35 cellular contexts compared by ENCODE assay signal in the genomic region with DNA sequence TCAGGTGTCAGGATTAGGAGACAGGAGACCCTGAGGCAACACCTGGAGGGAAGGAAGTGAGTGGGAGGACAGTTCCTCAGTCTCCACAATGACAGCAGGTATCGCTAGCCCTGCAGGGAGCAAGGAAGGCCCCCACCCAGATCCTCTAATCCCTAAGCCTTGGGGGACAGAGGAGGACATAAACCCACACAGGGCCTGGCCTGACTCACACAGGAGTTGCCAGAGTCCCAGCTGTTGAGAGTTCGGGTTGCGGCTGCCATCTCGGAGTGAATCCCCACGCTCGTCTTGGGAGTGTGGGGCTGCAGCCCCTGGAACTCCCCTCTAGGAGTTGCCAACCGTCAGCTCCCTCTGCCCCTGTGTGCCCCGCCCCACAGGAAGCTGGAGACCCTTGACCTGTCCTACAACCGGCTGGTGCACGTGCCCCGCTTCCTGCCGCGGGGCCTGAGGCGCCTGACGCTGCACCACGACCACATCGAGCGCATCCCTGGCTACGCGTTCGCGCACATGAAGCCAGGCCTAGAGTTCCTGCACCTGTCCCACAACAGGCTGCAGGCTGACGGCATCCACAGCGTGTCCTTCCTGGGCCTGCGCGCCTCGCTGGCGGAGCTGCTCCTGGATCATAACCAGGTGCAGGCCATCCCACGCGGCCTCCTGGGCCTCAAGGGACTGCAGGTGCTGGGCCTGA. TPM values are rescaled to one million over a fixed set of nuclear protein-coding genes. Genes with fewer than 3 reads are reported as not detected.
"Had no signal": no experiment of that assay in that cellular context is flagged by ENCODE, and none has a peak within 500 bp of the region (broad histone marks: within the 10 kb centered on the region; RNA-seq: fewer than 3 reads in every experiment).

No MANE protein-coding gene starts in this region.

- H3K4me1 ChIP-seq: colonic mucosa had no signal

- H3K27ac Mint-ChIP-seq: activated CD4-positive, alpha-beta T cell treated with anti-CD3 and anti-CD28 coated beads, Interleukin-2, amount 10 ng/mL, durations not matched to agents 7 days and 5 days; activated CD8-positive, alpha-beta T cell treated with anti-CD3 and anti-CD28 coated beads for 36 hours; activated naive CD4-positive, alpha-beta T cell treated with anti-CD3 and anti-CD28 coated beads, Interleukin-2, amount 50 U/mL, for 24 hours; activated naive CD8-positive, alpha-beta T cell treated with anti-CD3 and anti-CD28 coated beads, Interleukin-2, amount 50 U/mL, for 24 hours; activated T-helper 2 cell treated with anti-CD3 and anti-CD28 coated beads, Interferon-gamma antibody, Interleukin-2, Interleukin-4, amounts not matched to agents 10 μg/mL and 5 μg/mL and 100 μg/mL, durations not matched to agents 14 hours and 24 hours and 36 hours; natural killer cell; stimulated activated memory B cell treated with anti-CD40 and anti-IgM and Interleukin-4, amounts not matched to agents 10 μg/mL and 1 μg/mL and 100 μg/mL, for 72 hours; T-helper 1 cell treated with Interleukin-12 subunit alpha and Interleukin-12 subunit beta and Interleukin-4 antibody, amounts not matched to agents 30 μg/mL and 1 μg/mL, for 36 hours; WTC11 had no signal

- H3K4me3 Mint-ChIP-seq: activated CD4-positive, alpha-beta T cell treated with anti-CD3 and anti-CD28 coated beads, Interleukin-2, amount 10 ng/mL, durations not matched to agents 7 days and 5 days; activated CD8-positive, alpha-beta T cell treated with anti-CD3 and anti-CD28 coated beads for 36 hours; activated naive CD4-positive, alpha-beta T cell treated with anti-CD3 and anti-CD28 coated beads, Interleukin-2, amount 50 U/mL, for 24 hours; activated naive CD8-positive, alpha-beta T cell treated with anti-CD3 and anti-CD28 coated beads, Interleukin-2, amount 50 U/mL, for 24 hours; central memory CD8-positive, alpha-beta T cell; natural killer cell; stimulated activated memory B cell treated with anti-CD40 and anti-IgM and Interleukin-4, amounts not matched to agents 10 μg/mL and 1 μg/mL and 100 μg/mL, for 72 hours; T-helper 1 cell treated with Interleukin-12 subunit alpha and Interleukin-12 subunit beta and Interleukin-4 antibody, amounts not matched to agents 30 μg/mL and 1 μg/mL, for 36 hours; WTC11 had no signal

- ATAC-seq: activated CD8-positive, alpha-beta T cell treated with anti-CD3 and anti-CD28 coated beads for 36 hours; activated naive CD8-positive, alpha-beta T cell treated with anti-CD3 and anti-CD28 coated beads, Interleukin-2, amount 50 U/mL, for 24 hours; gastroesophageal sphincter; natural killer cell; sciatic nerve; stimulated activated memory B cell treated with anti-CD40 and anti-IgM and Interleukin-4, amounts not matched to agents 10 μg/mL and 1 μg/mL and 100 μg/mL, for 72 hours; WTC11 had no signal

- H3K27me3 Mint-ChIP-seq: activated CD4-positive, alpha-beta T cell treated with anti-CD3 and anti-CD28 coated beads, Interleukin-2, amount 10 ng/mL, durations not matched to agents 7 days and 5 days; activated CD8-positive, alpha-beta T cell treated with anti-CD3 and anti-CD28 coated beads for 36 hours; activated naive CD4-positive, alpha-beta T cell treated with anti-CD3 and anti-CD28 coated beads, Interleukin-2, amount 50 U/mL, for 24 hours; activated naive CD8-positive, alpha-beta T cell treated with anti-CD3 and anti-CD28 coated beads, Interleukin-2, amount 50 U/mL, for 24 hours; central memory CD8-positive, alpha-beta T cell; stimulated activated memory B cell treated with anti-CD40 and anti-IgM and Interleukin-4, amounts not matched to agents 10 μg/mL and 1 μg/mL and 100 μg/mL, for 72 hours had no signal

- H3K4me1 Mint-ChIP-seq: activated CD4-positive, alpha-beta T cell treated with anti-CD3 and anti-CD28 coated beads, Interleukin-2, amount 10 ng/mL, durations not matched to agents 7 days and 5 days; activated naive CD4-positive, alpha-beta T cell treated with anti-CD3 and anti-CD28 coated beads, Interleukin-2, amount 50 U/mL, for 24 hours; activated naive CD8-positive, alpha-beta T cell treated with anti-CD3 and anti-CD28 coated beads, Interleukin-2, amount 50 U/mL, for 24 hours; central memory CD8-positive, alpha-beta T cell; natural killer cell; stimulated activated memory B cell treated with anti-CD40 and anti-IgM and Interleukin-4, amounts not matched to agents 10 μg/mL and 1 μg/mL and 100 μg/mL, for 72 hours; WTC11 had no signal

- H3K4me3 ChIP-seq: colonic mucosa, dorsolateral prefrontal cortex, gastroesophageal sphincter, hepatocyte, left ventricle myocardium inferior, lung, stomach, tibial nerve had no signal

- H3K27ac ChIP-seq: colonic mucosa, dorsolateral prefrontal cortex, gastroesophageal sphincter, hepatocyte, left ventricle myocardium inferior, stomach, tibial nerve had no signal

- H3K9me3 Mint-ChIP-seq: activated CD4-positive, alpha-beta T cell treated with anti-CD3 and anti-CD28 coated beads, Interleukin-2, amount 10 ng/mL, durations not matched to agents 7 days and 5 days; activated CD8-positive, alpha-beta T cell treated with anti-CD3 and anti-CD28 coated beads for 36 hours; activated naive CD4-positive, alpha-beta T cell treated with anti-CD3 and anti-CD28 coated beads, Interleukin-2, amount 50 U/mL, for 24 hours; activated naive CD8-positive, alpha-beta T cell treated with anti-CD3 and anti-CD28 coated beads, Interleukin-2, amount 50 U/mL, for 24 hours; activated T-helper 2 cell treated with anti-CD3 and anti-CD28 coated beads, Interferon-gamma antibody, Interleukin-2, Interleukin-4, amounts not matched to agents 10 μg/mL and 5 μg/mL and 100 μg/mL, durations not matched to agents 14 hours and 24 hours and 36 hours; central memory CD8-positive, alpha-beta T cell; natural killer cell; stimulated activated memory B cell treated with anti-CD40 and anti-IgM and Interleukin-4, amounts not matched to agents 10 μg/mL and 1 μg/mL and 100 μg/mL, for 72 hours; T-helper 1 cell treated with Interleukin-12 subunit alpha and Interleukin-12 subunit beta and Interleukin-4 antibody, amounts not matched to agents 30 μg/mL and 1 μg/mL, for 36 hours; WTC11 had no signal

- DNase-seq: activated CD4-positive, alpha-beta T cell treated with anti-CD3 and anti-CD28 coated beads for 1 hour; activated CD4-positive, alpha-beta T cell treated with anti-CD3 and anti-CD28 coated beads, Interleukin-2, amount 10 ng/mL, durations not matched to agents 7 days and 5 days; activated CD8-positive, alpha-beta T cell treated with anti-CD3 and anti-CD28 coated beads for 36 hours; activated naive CD8-positive, alpha-beta T cell treated with anti-CD3 and anti-CD28 coated beads, Interleukin-2, amount 50 U/mL, for 24 hours; activated T-cell treated with anti-CD3 and anti-CD28 coated beads, Interleukin-2, amount 50 U/mL, for 48 hours; colonic mucosa; dorsolateral prefrontal cortex; effector memory CD4-positive, alpha-beta T cell; erythroblast; islet precursor cell; left ventricle myocardium inferior; mesendoderm; natural killer cell; small intestine; stimulated activated CD4-positive, alpha-beta T cell treated with anti-CD3 and anti-CD28 coated beads, Interleukin-4, amount 100 ng/mL, for 4 hours; stimulated activated CD8-positive, alpha-beta memory T cell treated with anti-CD3 and anti-CD28 coated beads, Interleukin-4, amount 100 ng/mL, for 48 hours; stomach; T-helper 9 cell had no signal

- H3K9me3 ChIP-seq: colonic mucosa, gastroesophageal sphincter, left ventricle myocardium inferior, stomach, tibial nerve had no signal

- H3K27me3 ChIP-seq: colonic mucosa, gastroesophageal sphincter, hepatocyte, tibial nerve had no signal

- H3K36me3 ChIP-seq: colonic mucosa, gastroesophageal sphincter, left ventricle myocardium inferior, stomach, tibial nerve had no signal

- H3K36me3 Mint-ChIP-seq: activated naive CD4-positive, alpha-beta T cell treated with anti-CD3 and anti-CD28 coated beads, Interleukin-2, amount 50 U/mL, for 24 hours; natural killer cell; stimulated activated memory B cell treated with anti-CD40 and anti-IgM and Interleukin-4, amounts not matched to agents 10 μg/mL and 1 μg/mL and 100 μg/mL, for 72 hours; WTC11 had no signal

RNA-seq across cellular contexts. Expression of a gene that starts 9.2 kb away (rescaled TPM):
- total RNA-seq: activated CD4-positive, alpha-beta T cell treated with anti-CD3 and anti-CD28 coated beads, Interleukin-2, amount 10 ng/mL, durations not matched to agents 7 days and 5 days; activated CD8-positive, alpha-beta T cell treated with anti-CD3 and anti-CD28 coated beads for 36 hours; activated T-helper 2 cell treated with anti-CD3 and anti-CD28 coated beads, Interferon-gamma antibody, Interleukin-2, Interleukin-4, amounts not matched to agents 10 μg/mL and 5 μg/mL and 100 μg/mL, durations not matched to agents 14 hours and 24 hours and 36 hours; mononuclear cell; natural killer cell had no signal

RNA-seq across cellular contexts. Expression of a gene that starts 31.9 kb away (rescaled TPM):
- total RNA-seq: activated CD8-positive, alpha-beta T cell treated with anti-CD3 and anti-CD28 coated beads for 36 hours; activated T-helper 2 cell treated with anti-CD3 and anti-CD28 coated beads, Interferon-gamma antibody, Interleukin-2, Interleukin-4, amounts not matched to agents 10 μg/mL and 5 μg/mL and 100 μg/mL, durations not matched to agents 14 hours and 24 hours and 36 hours; bronchial epithelial cell; fibroblast of lung; fibroblast of villous mesenchyme; hepatocyte; left ventricle myocardium inferior; mononuclear cell; natural killer cell; osteoblast; tibial nerve; ureter had no signal

RNA-seq across cellular contexts. Expression of a gene that starts 39.7 kb away (rescaled TPM):
- total RNA-seq: left ventricle myocardium inferior had no signal
